Comparison of ENCODE assay signal across 1 cellular context in genomic region chr9:70477907-70478480, GRCh38.
TF ChIP-seq lines count a peak whose summit lies in the region.

No MANE protein-coding gene starts in this region.

TF ChIP-seq in HepG2, 621 proteins besides CTCF, POLR2A, EP300 and RAD21 (continued from another document):
- TF ChIP-seq POGK (CRISPR knock-in tag; conservative IDR thresholded peaks at IDR 0.05) (no peak), RFX3 (CRISPR knock-in tag; IDR thresholded peaks at IDR 0.05) (no peak), SPEN (CRISPR knock-in tag; IDR thresholded peaks at IDR 0.05; ENCODE audit: low read depth) (no peak), YEATS2 (CRISPR knock-in tag; IDR thresholded peaks at IDR 0.05; ENCODE audit: borderline replicate concordance) (no peak), ZNF574 (CRISPR knock-in tag; IDR thresholded peaks at IDR 0.05) (no peak), FOXO1 (CRISPR knock-in tag; IDR thresholded peaks at IDR 0.05) (no peak), ZNF777 (CRISPR knock-in tag; IDR thresholded peaks at IDR 0.05) (no peak), DMAP1 (CRISPR knock-in tag; IDR thresholded peaks at IDR 0.05) (no peak), DPF2 (CRISPR knock-in tag; IDR thresholded peaks at IDR 0.05; ENCODE audit: borderline replicate concordance, low read depth) (no peak), ZNF234 (CRISPR knock-in tag; conservative IDR thresholded peaks at IDR 0.05) (no peak), ZNF672 (CRISPR knock-in tag; IDR thresholded peaks at IDR 0.05) (no peak), RBM39 (IDR thresholded peaks at IDR 0.05; ENCODE audit: low read depth, low read length, poor library complexity, severe bottlenecking) (no peak), MTERF4 (CRISPR knock-in tag; IDR thresholded peaks at IDR 0.05) (no peak)
